8 cellular contexts compared by ENCODE assay signal in the genomic region with DNA sequence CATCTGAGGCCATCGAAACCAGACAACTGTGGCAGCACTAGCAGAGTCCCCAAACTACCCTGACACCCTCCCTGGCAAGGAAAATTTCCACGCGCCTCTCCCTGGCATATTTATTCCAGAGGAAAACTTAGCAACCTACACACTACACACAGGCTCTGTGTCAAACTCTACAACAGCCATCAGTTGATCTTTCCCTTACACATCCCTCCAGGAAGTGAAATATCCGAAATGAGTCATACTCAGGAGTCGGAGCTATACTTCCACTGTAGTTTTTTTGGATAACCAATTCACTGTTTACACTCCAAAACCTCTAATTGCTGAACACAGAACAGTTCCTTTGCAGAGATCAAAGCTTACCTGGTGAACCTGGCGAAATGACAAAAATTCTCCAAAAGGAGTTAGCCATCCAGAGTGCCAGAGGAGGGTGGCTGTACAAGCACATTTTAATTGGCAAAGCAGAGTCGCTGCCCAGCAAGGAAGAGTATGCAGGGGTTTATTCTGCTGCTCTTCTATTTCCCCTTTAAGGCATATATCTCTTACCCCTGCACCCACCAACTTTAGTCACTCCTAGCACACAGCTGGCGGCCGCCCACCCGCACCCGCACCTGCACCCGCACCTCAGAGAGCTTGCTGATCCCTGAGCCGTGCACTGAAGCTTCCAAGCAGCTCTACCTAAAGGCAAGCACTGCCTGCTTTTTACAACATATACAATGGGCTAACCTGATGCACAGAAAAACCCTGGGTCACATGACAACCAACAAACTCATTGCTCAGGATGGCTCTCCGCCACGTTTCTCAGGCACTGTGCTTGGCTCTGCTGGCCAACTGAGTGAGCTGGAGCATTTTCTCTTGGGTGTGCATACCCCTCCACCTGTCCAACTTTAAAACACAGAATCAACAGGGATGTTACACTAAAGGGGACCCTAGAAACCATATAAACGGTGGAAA. TPM values are rescaled to one million over a fixed set of nuclear protein-coding genes. Genes with fewer than 3 reads are reported as not detected.
A peak's percentile ranks its signal among the peaks of the same experiment; 100 is the strongest.
DNase-seq lines count a peak whose midpoint lies in the region; ATAC-seq lines count a peak whose summit lies in the region.

No MANE protein-coding gene starts in this region.

- peak overlapping the region; percentile 46 for H3K9ac ChIP-seq in muscle layer of colon (ENCODE audit: low read length)

- ATAC-seq in HG03469 (IDR thresholded peaks at IDR 0.05; ENCODE audit: unreplicated experiment): no peak

- no peaks in the 10 kb centered on the region for H3K9me3 ChIP-seq in muscle layer of colon (ENCODE audit: low read length)

- no peaks in the 10 kb centered on the region for H3K27me3 ChIP-seq in muscle layer of colon (ENCODE audit: control insufficient read depth in 1 of 2, insufficient read depth in 2 of 2, low read length in 2 of 2)

- DNase-seq in AG20443 (ENCODE audit: low spot score): peak; percentile 58
- DNase-seq in LHCN-M2 (ENCODE audit: low read depth): peak; percentile 64
- peak; percentile 52 for DNase-seq in dedifferentiated amniotic fluid mesenchymal stem cell (ENCODE audit: extremely low spot score)
- no peak for DNase-seq in globus pallidus (ENCODE audit: low spot score)
- DNase-seq in NCI-H748 treated with DMSO at 0.1 percent for 48 hours (lab: John Stamatoyannopoulos, UW): no peak
- no peak for DNase-seq in NCI-H1694 treated with DMSO at 0.1 percent for 48 hours (lab: John Stamatoyannopoulos, UW)

- no peaks in the 10 kb centered on the region for H3K36me3 ChIP-seq in muscle layer of colon (ENCODE audit: insufficient read depth, low read length)

- H3K4me3 ChIP-seq in muscle layer of colon (ENCODE audit: low read depth in 1 of 2, low read length in 2 of 2): peak overlapping the region in 1 of 2 donors; percentile 16

- peak overlapping the region; percentile 90 for H3K27ac ChIP-seq in muscle layer of colon (ENCODE audit: low read depth, low read length)

- peaks cover 90% of the 10 kb centered on the region for H3K4me1 ChIP-seq in muscle layer of colon (ENCODE audit: insufficient read depth, low read length)

RNA-seq across cellular contexts. Expression of a gene that starts 54.9 kb away (rescaled TPM):
- total RNA-seq in LHCN-M2 (2014; rRNA removed): 97.1 and 134 TPM in 2 replicates
- 454 TPM for polyA plus RNA-seq in LHCN-M2 (2012)

Comparison
In these comparisons a context has a peak if more than half of its experiments do, and no peak if none do; other contexts are left out.
1. DNase-seq: peak in AG20443 (single experiment), LHCN-M2 (single experiment) and dedifferentiated amniotic fluid mesenchymal stem cell (single experiment); none in globus pallidus (single experiment), NCI-H748 treated with DMSO at 0.1 percent for 48 hours (single experiment) and NCI-H1694 treated with DMSO at 0.1 percent for 48 hours (single experiment).